Comparison of ENCODE assay signal across 15 cellular contexts in the genomic region with DNA sequence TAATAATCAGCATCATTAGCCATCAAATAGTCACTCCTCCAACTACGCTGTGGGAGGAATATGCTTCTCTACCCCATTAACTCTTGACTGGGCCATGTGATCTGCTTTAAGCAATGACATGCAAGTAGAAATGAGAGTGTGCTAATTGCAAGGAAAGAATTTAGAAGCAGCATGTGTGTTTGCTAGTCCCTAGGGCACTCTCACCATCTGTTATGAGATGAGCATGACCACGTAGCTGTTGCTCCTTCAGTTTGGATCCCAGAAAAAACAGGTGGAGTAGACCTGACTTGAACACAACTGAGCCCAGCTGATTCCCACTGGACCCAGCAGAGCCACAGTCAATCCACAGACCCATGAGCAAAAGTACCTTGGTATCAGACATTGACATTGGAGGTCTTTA. TPM values are rescaled to one million over a fixed set of nuclear protein-coding genes. Genes with fewer than 3 reads are reported as not detected.
"Had no signal": no experiment of that assay in that cellular context is flagged by ENCODE, and none has a peak within 500 bp of the region (broad histone marks: within the 10 kb centered on the region; RNA-seq: fewer than 3 reads in every experiment).

No MANE protein-coding gene starts in this region.

- DNase-seq: activated CD4-positive, alpha-beta T cell treated with anti-CD3 and anti-CD28 coated beads, Interleukin-2, amount 10 ng/mL, durations not matched to agents 7 days and 5 days; activated CD8-positive, alpha-beta memory T cell treated with anti-CD3 and anti-CD28 coated beads, Interleukin-2, amount 10 ng/mL, durations not matched to agents 7 days and 5 days; activated CD8-positive, alpha-beta T cell treated with anti-CD3 and anti-CD28 coated beads for 36 hours; activated gamma-delta T cell; activated naive CD4-positive, alpha-beta T cell treated with anti-CD3 and anti-CD28 coated beads, Interleukin-2, amount 50 U/mL, for 16 hours; activated naive CD8-positive, alpha-beta T cell treated with anti-CD3 and anti-CD28 coated beads, Interleukin-2, amount 50 U/mL, for 24 hours; activated T-cell treated with anti-CD3 and anti-CD28 coated beads for 4 hours; foreskin melanocyte; immature natural killer cell; kidney glomerular epithelial cell; left lung; retina; stimulated activated CD4-positive, alpha-beta T cell treated with anti-CD3 and anti-CD28 coated beads, Interleukin-4, amount 100 ng/mL, for 24 hours; stimulated activated naive CD4-positive, alpha-beta T cell treated with Interleukin-2 at 50 U/mL for 16 hours; upper lobe of left lung had no signal

RNA-seq across cellular contexts. Expression of a gene that starts 19.7 kb away (rescaled TPM):
- polyA plus RNA-seq: immature natural killer cell had no signal
